Comparison of ENCODE assay signal across 8 cellular contexts in genomic region chr14:105974902-105975301, GRCh38.
DNase-seq lines count a peak whose midpoint lies in the region; ATAC-seq and TF ChIP-seq lines count a peak whose summit lies in the region.

No MANE protein-coding gene starts in this region.

- H3K9me3 ChIP-seq in transverse colon (no peaks in the 10 kb centered on the region), PC-9 (ENCODE audit: insufficient read depth, low read depth) (no peaks in the 10 kb centered on the region)

- CTCF ChIA-PET in activated B cell treated with CpG ODN at 0.5 μM for 24 hours (lab: Charles Lee) (interaction anchor here (1.6 kb wide), 1 partner anchor 11 kb away, joined by 4 read pairs; no protein-coding TSS in a partner anchor), PC-9 (lab: Charles Lee) (no interaction called here)

- no peaks in the 10 kb centered on the region for H3K79me2 ChIP-seq in PC-9 (ENCODE audit: low read depth)

- in situ Hi-C loops in transverse colon (cut with MboI; ENCODE audit: low pct_ligation_motif_present in 1 of 4, low pct_unique_long_range_greater_than_20kb in 1 of 4, low sequenced_read_pairs in 3 of 4): no loop called here

- no peak overlapping the region for H3K4me3 Mint-ChIP-seq in activated B cell treated with CpG ODN at 0.5 μM for 24 hours

- intact Hi-C loops in activated B cell treated with CpG ODN at 0.5 μM for 24 hours (cut with micrococcal nuclease): no loop called here
- intact Hi-C loops in transverse colon (cut with DNase I; ENCODE audit: low total_unique reads): no loop called here
- intact Hi-C loops in PC-9 (cut with micrococcal nuclease; ENCODE audit: unreplicated experiment): no loop called here

- H4K20me1 ChIP-seq in PC-9 (ENCODE audit: insufficient read depth): no peaks in the 10 kb centered on the region

- H3K36me3 Mint-ChIP-seq in activated B cell treated with CpG ODN at 0.5 μM for 24 hours (ENCODE audit: low read depth): no peaks in the 10 kb centered on the region

- POLR2A ChIA-PET in activated B cell treated with CpG ODN at 0.5 μM for 24 hours (lab: Charles Lee): interaction anchor here (0.7 kb wide), 1 partner anchor 66 kb away, joined by 3 read pairs; no protein-coding TSS in a partner anchor
- POLR2A ChIA-PET in PC-9 (lab: Charles Lee; ENCODE audit: unreplicated experiment): no interaction called here

- no peaks in the 10 kb centered on the region for H3K27me3 Mint-ChIP-seq in activated B cell treated with CpG ODN at 0.5 μM for 24 hours

- no peak overlapping the region for H2AFZ ChIP-seq in PC-9

- no peaks in the 10 kb centered on the region for H3F3A ChIP-seq in PC-9 (ENCODE audit: insufficient read depth, low read depth)

- H3K36me3 ChIP-seq in transverse colon (no peaks in the 10 kb centered on the region), PC-9 (ENCODE audit: low read depth) (no peaks in the 10 kb centered on the region)

- TF ChIP-seq CTCF in activated B cell treated with CpG ODN at 0.5 μM for 24 hours (IDR thresholded peaks at IDR 0.05): no peak
- TF ChIP-seq CTCF in transverse colon (IDR thresholded peaks at IDR 0.05): peak in 2 of 5 experiments; percentile 5 to 31
- no peak for TF ChIP-seq CTCF in PC-9 (conservative IDR thresholded peaks at IDR 0.05)

- H3K27ac Mint-ChIP-seq in activated B cell treated with CpG ODN at 0.5 μM for 24 hours: no peak overlapping the region

- H3K4me1 ChIP-seq in transverse colon (no peaks in the 10 kb centered on the region), PC-9 (replicated peaks; ENCODE audit: insufficient read depth) (no peaks in the 10 kb centered on the region)

- H3K9me2 ChIP-seq in PC-9 (ENCODE audit: insufficient read depth): no peaks in the 10 kb centered on the region

- DNase-seq in A172 (ENCODE audit: low spot score): peak; percentile 5
- peak; percentile 13 for DNase-seq in HK-2 (ENCODE audit: unreplicated experiment)
- DNase-seq in activated B cell treated with CpG ODN at 0.5 μM for 24 hours: no peak
- DNase-seq in glomerular visceral epithelial cell (ENCODE audit: extremely low spot score): peak; percentile 9
- DNase-seq in transverse colon: peak; percentile 19
- DNase-seq in iPS-NIHi7 (ENCODE audit: extremely low spot score): no peak
- DNase-seq in PC-9: no peak

- H3K27ac ChIP-seq in transverse colon (no peak overlapping the region), PC-9 (no peak overlapping the region)

- 20 to 40% methylated on average over 1 to 6 of the region's 6 CpGs for WGBS in transverse colon (ENCODE audit: low coverage in 1 of 2), 2 donors

- no peak for TF ChIP-seq EP300 in transverse colon (IDR thresholded peaks at IDR 0.05; ENCODE audit: low read depth)

- H3K27me3 ChIP-seq in transverse colon: no peaks in the 10 kb centered on the region
- H3K27me3 ChIP-seq in PC-9 (ENCODE audit: insufficient read depth, low read depth): peaks cover 70% of the 10 kb centered on the region

- no peak overlapping the region for H3K4me3 ChIP-seq in transverse colon
- H3K4me3 ChIP-seq in PC-9: no peak overlapping the region

- no peak for TF ChIP-seq POLR2A in transverse colon (IDR thresholded peaks at IDR 0.05)

- BruUV-seq in PC-9 (replicated peaks; lab: Mats Ljungman, UMichigan): no TSS peak

- peak; percentile 77 for ATAC-seq in activated B cell treated with CpG ODN at 0.5 μM for 24 hours (ENCODE audit: low read depth)
- no peak for ATAC-seq in HG03039 (IDR thresholded peaks at IDR 0.05; ENCODE audit: unreplicated experiment)

- H3K4me1 Mint-ChIP-seq in activated B cell treated with CpG ODN at 0.5 μM for 24 hours: peaks cover 3% of the 10 kb centered on the region

- H3K4me2 ChIP-seq in PC-9: no peak overlapping the region

- H3K9me3 Mint-ChIP-seq in activated B cell treated with CpG ODN at 0.5 μM for 24 hours: no peaks in the 10 kb centered on the region

Comparison
In these comparisons a context has a peak if more than half of its experiments do, and no peak if none do; other contexts are left out.
1. DNase-seq: peak in A172 (single experiment), HK-2 (single experiment), glomerular visceral epithelial cell (single experiment) and transverse colon (single experiment); none in activated B cell treated with CpG ODN at 0.5 μM for 24 hours (single experiment), iPS-NIHi7 (single experiment) and PC-9 (0 of 2).